ENCODE assay signal across 11 cellular contexts in the genomic region with DNA sequence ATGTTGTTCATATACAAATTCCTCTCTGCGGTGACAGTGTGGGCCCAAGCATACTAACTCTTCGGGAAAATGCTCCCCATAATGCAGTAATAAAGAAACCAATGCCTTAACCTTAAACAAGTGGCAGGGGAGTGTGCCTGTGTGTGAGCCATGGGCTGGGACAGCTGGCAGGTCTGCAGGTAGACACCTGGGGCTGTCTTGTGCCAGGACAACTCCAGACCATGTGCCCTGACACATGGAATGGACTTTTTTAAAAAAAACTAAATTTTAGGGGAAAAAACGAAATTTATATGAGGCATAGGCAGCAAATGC.
DNase-seq lines count a peak whose midpoint lies in the region; ATAC-seq and TF ChIP-seq lines count a peak whose summit lies in the region.
"Had no signal": no experiment of that assay in that cellular context is flagged by ENCODE, and none has a peak within 500 bp of the region (broad histone marks: within the 10 kb centered on the region; RNA-seq: fewer than 3 reads in every experiment).

No MANE protein-coding gene starts in this region.

- TF ChIP-seq EP300 in upper lobe of left lung (IDR thresholded peaks at IDR 0.05), result no peak

- H3K27me3 ChIP-seq in heart right ventricle (no peaks in the 10 kb centered on the region), mucosa of stomach (ENCODE audit: control insufficient read depth, insufficient read depth, low read length) (no peaks in the 10 kb centered on the region), upper lobe of left lung (no peaks in the 10 kb centered on the region)

- ATAC-seq in heart right ventricle, result no peak
- ATAC-seq in activated naive CD8-positive, alpha-beta T cell treated with anti-CD3 and anti-CD28 coated beads, Interleukin-2, amount 10 ng/mL, durations not matched to agents 7 days and 5 days (ENCODE audit: low read depth), result no peak
- ATAC-seq in upper lobe of left lung (ENCODE audit: low FRiP score in 2 of 2), result no peak

- H3K9me3 Mint-ChIP-seq in activated naive CD8-positive, alpha-beta T cell treated with anti-CD3 and anti-CD28 coated beads, Interleukin-2, amount 10 ng/mL, durations not matched to agents 7 days and 5 days, result no peaks in the 10 kb centered on the region
- H3K9me3 Mint-ChIP-seq: neural crest cell had no signal

- H3K4me1 ChIP-seq in heart right ventricle, result peaks cover 15 to 94% (median 82%) of the 10 kb centered on the region in 9 donors
- H3K4me1 ChIP-seq in mucosa of stomach (ENCODE audit: control insufficient read depth, insufficient read depth, low read length), result peaks cover 46% of the 10 kb centered on the region
- H3K4me1 ChIP-seq in upper lobe of left lung, result peaks cover 39 to 77% (median 52%) of the 10 kb centered on the region in 4 donors

- H3K4me3 Mint-ChIP-seq in activated naive CD8-positive, alpha-beta T cell treated with anti-CD3 and anti-CD28 coated beads, Interleukin-2, amount 10 ng/mL, durations not matched to agents 7 days and 5 days, result peak overlapping the region; percentile 98
- H3K4me3 Mint-ChIP-seq: neural crest cell had no signal

- in situ Hi-C loops in KBM-7 (cut with MboI; ENCODE audit: low pct_unique_long_range_greater_than_20kb, low sequenced_read_pairs), result no loop called here

- TF ChIP-seq CTCF in heart right ventricle (IDR thresholded peaks at IDR 0.05) (no peak), upper lobe of left lung (IDR thresholded peaks at IDR 0.05) (no peak)

- peak overlapping the region; percentile 1 for H3K9ac ChIP-seq in mucosa of stomach (ENCODE audit: low read length)

- H3K4me3 ChIP-seq in heart right ventricle (peak overlapping the region in 8 of 10 donors; percentile 7 to 92 (median 81)), mucosa of stomach (ENCODE audit: low read length) (no peak overlapping the region), upper lobe of left lung (peak overlapping the region in 3 of 4 donors; percentile 10 to 79 (median 75))

- peak overlapping the region in 9 of 10 donors; percentile 37 to 99 (median 96) for H3K27ac ChIP-seq in heart right ventricle
- H3K27ac ChIP-seq in upper lobe of left lung, result peak overlapping the region; percentile 93 to 98 (median 98)

- peaks cover 89% of the 10 kb centered on the region for H3K36me3 Mint-ChIP-seq in activated naive CD8-positive, alpha-beta T cell treated with anti-CD3 and anti-CD28 coated beads, Interleukin-2, amount 10 ng/mL, durations not matched to agents 7 days and 5 days

- POLR2A ChIA-PET in activated naive CD8-positive, alpha-beta T cell treated with anti-CD3 and anti-CD28 coated beads, Interleukin-2, amount 10 ng/mL, durations not matched to agents 7 days and 5 days (lab: Charles Lee), result interaction anchor here (0.8 to 34.4 kb wide), 13 partner anchors 9 to 226 kb away, joined by 3 to 716 read pairs (median 31); partner anchors contain the start of gene FLI1

- intact Hi-C loops in heart right ventricle (cut with DNase I), result loop anchor here in 1 of 10 donors (5.0 kb wide), 1 partner anchor 34 kb away; no protein-coding TSS in a partner anchor
- intact Hi-C loops in cardiac septum (cut with DNase I), result no loop called here

- H3K27me3 Mint-ChIP-seq in activated naive CD8-positive, alpha-beta T cell treated with anti-CD3 and anti-CD28 coated beads, Interleukin-2, amount 10 ng/mL, durations not matched to agents 7 days and 5 days, result no peaks in the 10 kb centered on the region

- peaks cover 0 to 43% (median 12%) of the 10 kb centered on the region in 9 donors for H3K36me3 ChIP-seq in heart right ventricle
- no peaks in the 10 kb centered on the region for H3K36me3 ChIP-seq in mucosa of stomach (ENCODE audit: control insufficient read depth, insufficient read depth, low read length)
- H3K36me3 ChIP-seq in upper lobe of left lung, result peaks cover 0 to 11% (median 0%) of the 10 kb centered on the region in 4 donors

- H3K27ac Mint-ChIP-seq in activated naive CD8-positive, alpha-beta T cell treated with anti-CD3 and anti-CD28 coated beads, Interleukin-2, amount 10 ng/mL, durations not matched to agents 7 days and 5 days, result peak overlapping the region; percentile 97

- H3K9me3 ChIP-seq in heart right ventricle (no peaks in the 10 kb centered on the region), mucosa of stomach (ENCODE audit: control insufficient read depth, low read length) (no peaks in the 10 kb centered on the region), upper lobe of left lung (no peaks in the 10 kb centered on the region)

- DNase-seq in heart right ventricle (no peak), cardiac septum (ENCODE audit: low spot score) (no peak), upper lobe of left lung (no peak), KBM-7 (no peak), OCI-M1 (lab: John Stamatoyannopoulos, UW) (no peak), NCI-H187 treated with DMSO at 0.1 percent for 48 hours (lab: John Stamatoyannopoulos, UW) (no peak)
- DNase-seq in activated naive CD8-positive, alpha-beta T cell treated with anti-CD3 and anti-CD28 coated beads, Interleukin-2, amount 10 ng/mL, durations not matched to agents 7 days and 5 days, result no peak
- DNase-seq: activated CD4-positive, alpha-beta T cell treated with anti-CD3 and anti-CD28 coated beads for 4 hours; NCI-H1092 treated with DMSO at 0.1 percent for 48 hours had no signal

- peaks cover 59% of the 10 kb centered on the region for H3K4me1 Mint-ChIP-seq in activated naive CD8-positive, alpha-beta T cell treated with anti-CD3 and anti-CD28 coated beads, Interleukin-2, amount 10 ng/mL, durations not matched to agents 7 days and 5 days

- no peak for TF ChIP-seq POLR2A in upper lobe of left lung (IDR thresholded peaks at IDR 0.05)

- WGBS in heart right ventricle, 2 donors, result 39 to 49% methylated on average over 3 of the region's 3 CpGs
- WGBS in upper lobe of left lung, 2 donors, result 54 to 60% methylated on average over 3 of the region's 3 CpGs
